1 cellular context compared by ENCODE assay signal in the genomic region with DNA sequence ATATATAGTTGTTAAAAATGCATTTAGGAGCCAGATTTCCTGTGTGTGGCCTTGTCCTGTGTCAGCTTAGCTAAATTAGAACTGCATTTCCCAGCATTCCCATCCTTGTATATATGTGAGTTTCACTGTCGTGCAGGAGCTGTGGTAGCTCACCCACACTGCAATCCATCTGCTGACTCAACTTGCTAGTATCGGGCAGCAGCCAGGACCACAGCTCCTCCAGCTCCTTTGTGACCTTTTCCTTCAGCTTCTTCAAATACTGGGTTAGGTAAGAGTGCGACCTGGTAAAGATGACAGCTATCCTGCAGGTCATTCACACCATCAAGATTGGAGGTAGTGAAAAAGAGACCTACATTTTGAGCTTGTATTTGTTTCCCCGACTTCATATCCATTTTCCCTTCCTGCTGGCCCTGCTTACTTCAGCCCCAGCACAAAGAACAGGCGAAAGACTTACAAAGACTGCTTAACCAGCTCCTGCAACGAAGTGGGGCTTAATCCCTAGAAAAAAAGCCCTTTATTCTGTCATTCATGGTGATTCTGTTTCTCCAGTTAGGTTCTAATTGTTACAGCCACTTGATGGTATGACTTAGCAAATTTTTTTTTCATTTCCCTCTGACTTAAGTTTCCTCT.
A peak's percentile ranks its signal among the peaks of the same experiment; 100 is the strongest.
TF ChIP-seq lines count a peak whose summit lies in the region.

No MANE protein-coding gene starts in this region.

TF ChIP-seq in GM12878, 131 proteins besides CTCF, POLR2A, EP300 and RAD21:
- TF ChIP-seq IKZF1 (conservative IDR thresholded peaks at IDR 0.05) (0 out of 2 replicates have a peak, but pooled peaks have one; percentile 29), NR2F1 (conservative IDR thresholded peaks at IDR 0.05) (no peak)
